8 cellular contexts compared by ENCODE assay signal in the genomic region with DNA sequence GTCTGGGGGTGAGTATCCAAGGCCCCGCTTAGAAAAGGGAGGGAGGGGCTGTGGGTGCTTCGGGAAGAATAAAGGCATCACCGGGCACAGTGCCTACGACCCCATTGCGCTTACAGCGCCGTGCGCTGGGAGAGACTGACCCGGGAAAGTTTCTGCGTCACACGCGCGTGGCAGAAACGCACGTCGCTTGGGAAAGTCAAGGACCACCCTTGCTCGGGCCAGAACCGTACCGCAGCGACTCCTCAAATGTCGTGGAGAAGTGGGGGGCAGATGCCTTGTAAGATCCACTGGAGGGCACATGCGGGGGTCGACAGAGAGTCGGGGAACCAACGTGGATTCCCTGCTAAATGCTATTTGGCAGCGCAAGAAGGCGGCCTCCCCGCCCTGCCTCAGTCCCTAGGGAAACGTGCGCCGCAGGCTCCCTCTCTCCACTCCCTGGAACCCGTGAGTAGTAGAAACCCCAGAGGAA. TPM values are rescaled to one million over a fixed set of nuclear protein-coding genes. Genes with fewer than 3 reads are reported as not detected.
DNase-seq lines count a peak whose midpoint lies in the region; ATAC-seq, FAIRE-seq and TF ChIP-seq lines count a peak whose summit lies in the region.

No MANE protein-coding gene starts in this region.

- H2AFZ ChIP-seq in astrocyte (ENCODE audit: low read depth, low read length) (peak overlapping the region; percentile 96), hepatocyte (peak overlapping the region; percentile 53)

- FAIRE-seq in astrocyte (lab: Jason Lieb, UNC) = no peak

- peak overlapping the region; percentile 18 for H3K27ac ChIP-seq in astrocyte (ENCODE audit: low read depth, low read length)
- peak overlapping the region; percentile 94 for H3K27ac ChIP-seq in hepatocyte
- H3K27ac ChIP-seq in psoas muscle = peak overlapping the region; percentile 92

- H4K20me1 ChIP-seq in astrocyte (ENCODE audit: insufficient read depth, low read length) (peaks cover 4% of the 10 kb centered on the region), hepatocyte (ENCODE audit: insufficient read depth, poor library complexity, severe bottlenecking) (peaks cover 6% of the 10 kb centered on the region)

- H3K27me3 ChIP-seq in astrocyte (ENCODE audit: insufficient read depth, low read length) (no peaks in the 10 kb centered on the region), hepatocyte (no peaks in the 10 kb centered on the region), psoas muscle (ENCODE audit: insufficient read depth in 3 of 3, low read length in 2 of 3) (no peaks in the 10 kb centered on the region)

- peak overlapping the region; percentile 96 for H3K4me3 Mint-ChIP-seq in astrocyte (ENCODE audit: unreplicated experiment)

- ATAC-seq in psoas muscle = peak; percentile 11 to 37 (median 22)
- ATAC-seq in GM21619 (IDR thresholded peaks at IDR 0.05; ENCODE audit: unreplicated experiment) = no peak
- ATAC-seq in GM18873 (IDR thresholded peaks at IDR 0.05; ENCODE audit: low FRiP score, unreplicated experiment) = no peak

- peak overlapping the region; percentile 100 for H3K4me2 ChIP-seq in astrocyte (ENCODE audit: low read length)
- H3K4me2 ChIP-seq in hepatocyte = peak overlapping the region; percentile 85

- WGBS in hepatocyte (ENCODE audit: low lambda C conversion rate, missing lambda C conversion rate) = 2% methylated on average over 32 of the region's 32 CpGs
- WGBS in psoas muscle, 3 donors = 0 to 2% (median 1%) methylated on average over 30 to 32 of the region's 32 CpGs

- H3K27ac Mint-ChIP-seq in astrocyte (ENCODE audit: unreplicated experiment) = peak overlapping the region; percentile 94

- H3K9me2 ChIP-seq in hepatocyte (replicated peaks; ENCODE audit: insufficient read depth) = no peaks in the 10 kb centered on the region

- H3K4me1 ChIP-seq in ES-I3 (ENCODE audit: insufficient read depth, low read length) (peaks cover 30% of the 10 kb centered on the region), astrocyte (ENCODE audit: insufficient read depth, low read length) (peaks cover 16% of the 10 kb centered on the region), hepatocyte (ENCODE audit: insufficient read depth) (no peaks in the 10 kb centered on the region), psoas muscle (peaks cover 4% of the 10 kb centered on the region)

- DNase-seq in astrocyte (ENCODE audit: low read depth) (peak; percentile 51), hepatocyte (ENCODE audit: low spot score) (peak; percentile 51), psoas muscle (peak in 1 of 2 donors; percentile 42), HUDEP-2 (lab: John Stamatoyannopoulos, UW; ENCODE audit: unreplicated experiment in 76 of 76) (no peak), EL (no peak)

- peak; percentile 4 for TF ChIP-seq CTCF in astrocyte (IDR thresholded peaks at IDR 0.05; ENCODE audit: insufficient read depth, low read depth, low read length)
- TF ChIP-seq CTCF in hepatocyte (IDR thresholded peaks at IDR 0.05; ENCODE audit: poor library complexity) = no peak
- TF ChIP-seq CTCF in psoas muscle (IDR thresholded peaks at IDR 0.05) = no peak

- H3K9ac ChIP-seq in ES-I3 (ENCODE audit: low read depth, low read length) = peak overlapping the region; percentile 68; the same call in 1 of the 2 replicates
- H3K9ac ChIP-seq in astrocyte (ENCODE audit: low read length) = peak overlapping the region; percentile 83

- intact Hi-C loops in psoas muscle (cut with DNase I) = loop anchor here (5.0 to 10.0 kb wide), 9 partner anchors 42 to 729 kb away; no protein-coding TSS in a partner anchor

- no peaks in the 10 kb centered on the region for H3K9me3 Mint-ChIP-seq in astrocyte (ENCODE audit: unreplicated experiment)

- H3K9me3 ChIP-seq in ES-I3 (ENCODE audit: control insufficient read depth, insufficient read depth, low read length) (no peaks in the 10 kb centered on the region), astrocyte (ENCODE audit: insufficient read depth, low read depth, low read length) (no peaks in the 10 kb centered on the region), hepatocyte (ENCODE audit: low read depth) (no peaks in the 10 kb centered on the region), psoas muscle (no peaks in the 10 kb centered on the region)

- H3K4me3 ChIP-seq in astrocyte (ENCODE audit: insufficient read depth, low read depth, low read length) = peak overlapping the region; percentile 71
- peak overlapping the region; percentile 68 for H3K4me3 ChIP-seq in hepatocyte
- H3K4me3 ChIP-seq in psoas muscle = peak overlapping the region; percentile 78

- H3K27me3 Mint-ChIP-seq in astrocyte (ENCODE audit: low read depth, unreplicated experiment) = peaks cover 20% of the 10 kb centered on the region

- H3K79me2 ChIP-seq in astrocyte (ENCODE audit: insufficient read depth, low read length) = no peaks in the 10 kb centered on the region
- H3K79me2 ChIP-seq in hepatocyte = peaks cover 47% of the 10 kb centered on the region

- H3K36me3 ChIP-seq in ES-I3 (ENCODE audit: insufficient read depth, low read length) (no peaks in the 10 kb centered on the region), astrocyte (ENCODE audit: insufficient read depth, low read length) (no peaks in the 10 kb centered on the region), hepatocyte (replicated peaks; ENCODE audit: insufficient read depth, low read depth) (no peaks in the 10 kb centered on the region), psoas muscle (ENCODE audit: insufficient read depth in 1 of 2, low read depth in 1 of 2) (peaks cover 7 to 20% of the 10 kb centered on the region in 2 donors)

- H3K36me3 Mint-ChIP-seq in astrocyte (ENCODE audit: low read depth, unreplicated experiment) = peaks cover 4% of the 10 kb centered on the region

- peaks cover 4% of the 10 kb centered on the region for H3K4me1 Mint-ChIP-seq in astrocyte (ENCODE audit: low read depth, unreplicated experiment)

RNA-seq across cellular contexts. Expression of a gene that starts 2.4 kb away (rescaled TPM):
- total RNA-seq in astrocyte = 7.5 and 8.3 TPM in 2 replicates
- 116 and 145 TPM in 2 replicates for total RNA-seq in hepatocyte
- 56.9 and 64.3 TPM in 2 replicates for polyA plus RNA-seq in hepatocyte
- 10 to 100 TPM; 11.7 to 31.3 (median 16.7) TPM for total RNA-seq in psoas muscle
- polyA plus RNA-seq in psoas muscle = 10 to 100 TPM in 2 of 3 donors, 1 to 10 TPM in 1; 6.7 to 65.8 (median 11.2) TPM

Comparison
In these comparisons a context has a peak if more than half of its experiments do, and no peak if none do; other contexts are left out.
1. DNase-seq: peak in astrocyte (single experiment) and hepatocyte (single experiment); none in HUDEP-2 (0 of 76) and EL (single experiment).
2. H3K27ac ChIP-seq: peak in every context shown above with its lines; median percentile 94 in hepatocyte; 92 in psoas muscle; 18 in astrocyte.
3. ATAC-seq: peak in psoas muscle (4 of 4); none in GM21619 (single experiment) and GM18873 (single experiment).
4. Peak in every context shown above with its lines, with median percentiles within 50 percentile points of each other: H3K4me3 ChIP-seq.